14 cellular contexts compared by ENCODE assay signal in the genomic region with DNA sequence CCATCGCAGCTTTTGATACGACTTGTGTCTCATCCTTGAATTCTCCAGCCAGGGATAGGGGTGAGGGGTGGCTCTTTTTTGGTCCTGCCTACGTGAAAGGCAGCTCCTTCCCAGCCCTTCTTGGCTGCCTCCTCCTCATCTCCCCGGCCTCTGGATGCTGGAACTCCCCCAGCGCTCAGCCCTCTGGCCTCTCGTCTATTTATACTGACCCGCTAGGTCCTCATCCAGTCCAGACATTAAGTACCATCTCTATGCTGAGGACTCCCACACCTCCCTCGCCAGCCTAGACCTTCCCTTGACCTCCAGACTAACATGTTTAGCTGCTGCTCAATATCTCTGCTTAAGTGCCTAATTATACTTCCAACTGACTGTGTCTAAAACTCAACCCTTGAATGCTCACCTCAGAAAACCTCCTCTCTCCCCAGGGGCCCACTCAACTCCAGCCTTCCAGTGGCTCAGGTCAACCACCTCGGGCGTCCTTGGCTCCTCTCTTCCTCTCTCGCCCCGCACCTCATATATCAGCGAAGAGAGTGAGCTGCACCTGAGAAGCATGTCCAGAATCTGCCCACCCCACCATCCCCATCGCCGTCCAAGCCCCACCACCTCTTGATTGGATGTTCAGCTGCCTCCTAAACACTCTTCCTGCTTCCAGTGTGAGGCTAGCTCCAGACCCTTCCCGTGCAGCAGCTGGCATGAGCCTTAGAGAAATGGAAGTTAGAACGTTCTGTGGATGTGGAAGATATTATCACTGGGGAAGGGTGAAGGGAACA. TPM values are rescaled to one million over a fixed set of nuclear protein-coding genes. Genes with fewer than 3 reads are reported as not detected.
DNase-seq lines count a peak whose midpoint lies in the region; ATAC-seq and TF ChIP-seq lines count a peak whose summit lies in the region.
"Had no signal": no experiment of that assay in that cellular context is flagged by ENCODE, and none has a peak within 500 bp of the region (broad histone marks: within the 10 kb centered on the region; RNA-seq: fewer than 3 reads in every experiment).

No MANE protein-coding gene starts in this region.

- H3K4me3 Mint-ChIP-seq in T-helper 2 cell treated with Interferon-gamma antibody and Interleukin-4, amounts not matched to agents 5 μg/mL and 100 μg/mL, for 36 hours = peak overlapping the region; percentile 94
- peak overlapping the region; percentile 95 to 96 for H3K4me3 Mint-ChIP-seq in activated T-cell treated with anti-CD3 and anti-CD28 coated beads, Interleukin-2, amount 50 U/mL, for 72 hours

- H3K27me3 ChIP-seq in right cardiac atrium (ENCODE audit: control insufficient read depth, insufficient read depth) = no peaks in the 10 kb centered on the region
- no peaks in the 10 kb centered on the region for H3K27me3 ChIP-seq in stomach
- H3K27me3 ChIP-seq in colonic mucosa = no peaks in the 10 kb centered on the region
- H3K27me3 ChIP-seq: right lobe of liver had no signal

- H3K4me3 ChIP-seq in right cardiac atrium (ENCODE audit: low read length) = peak overlapping the region; percentile 1
- H3K4me3 ChIP-seq in stomach = no peak overlapping the region
- no peak overlapping the region for H3K4me3 ChIP-seq in colonic mucosa
- H3K4me3 ChIP-seq: A549, right lobe of liver had no signal

- TF ChIP-seq CTCF in stomach (IDR thresholded peaks at IDR 0.05) (no peak), colonic mucosa (IDR thresholded peaks at IDR 0.05) (no peak)

- H3K36me3 Mint-ChIP-seq in T-helper 2 cell treated with Interferon-gamma antibody and Interleukin-4, amounts not matched to agents 5 μg/mL and 100 μg/mL, for 36 hours (ENCODE audit: low read depth) = peaks cover 3% of the 10 kb centered on the region
- no peaks in the 10 kb centered on the region for H3K36me3 Mint-ChIP-seq in activated T-cell treated with anti-CD3 and anti-CD28 coated beads, Interleukin-2, amount 50 U/mL, for 72 hours (ENCODE audit: insufficient read depth in 2 of 2)

- no peak overlapping the region for H3K9ac ChIP-seq in colonic mucosa (ENCODE audit: low read depth in 2 of 2, low read length in 2 of 2)

- 56% methylated on average over 17 of the region's 17 CpGs for WGBS in right cardiac atrium
- WGBS in stomach, 5 donors = 70 to 83% (median 79%) methylated on average over 17 of the region's 17 CpGs

- no peaks in the 10 kb centered on the region for H3K9me3 ChIP-seq in right cardiac atrium (ENCODE audit: control insufficient read depth, low read length)
- H3K9me3 ChIP-seq in stomach = no peaks in the 10 kb centered on the region
- no peaks in the 10 kb centered on the region for H3K9me3 ChIP-seq in colonic mucosa
- H3K9me3 ChIP-seq: A549, right lobe of liver had no signal

- H3K27ac ChIP-seq in right cardiac atrium (ENCODE audit: low read length) (peak overlapping the region; percentile 97), stomach (peak overlapping the region; percentile 18 to 67 (median 54)), colonic mucosa (no peak overlapping the region)
- H3K27ac ChIP-seq: A549, right lobe of liver had no signal

- DNase-seq in T-helper 2 cell treated with Interferon-gamma antibody and Interleukin-4, amounts not matched to agents 5 μg/mL and 100 μg/mL, for 36 hours (ENCODE audit: low spot score) = no peak
- DNase-seq in T-helper 2 cell (no peak), right cardiac atrium (peak; percentile 62 to 85 (median 82)), stomach (no peak), colonic mucosa (no peak)
- no peak for DNase-seq in activated T-cell treated with anti-CD3 and anti-CD28 coated beads, Interleukin-2, amount 50 U/mL, for 72 hours
- DNase-seq in stimulated activated naive CD4-positive, alpha-beta T cell treated with Interleukin-2 at 50 U/mL for 16 hours (lab: John Stamatoyannopoulos, UW) = no peak
- DNase-seq: NCI-H1436, right lobe of liver had no signal

- H3K27ac Mint-ChIP-seq in T-helper 2 cell treated with Interferon-gamma antibody and Interleukin-4, amounts not matched to agents 5 μg/mL and 100 μg/mL, for 36 hours = peak overlapping the region; percentile 96
- H3K27ac Mint-ChIP-seq in activated T-cell treated with anti-CD3 and anti-CD28 coated beads, Interleukin-2, amount 50 U/mL, for 72 hours = peak overlapping the region; percentile 99

- TF ChIP-seq EP300 in stomach (IDR thresholded peaks at IDR 0.05) = no peak

- no peaks in the 10 kb centered on the region for H3K27me3 Mint-ChIP-seq in T-helper 2 cell treated with Interferon-gamma antibody and Interleukin-4, amounts not matched to agents 5 μg/mL and 100 μg/mL, for 36 hours (ENCODE audit: low read depth)
- no peaks in the 10 kb centered on the region for H3K27me3 Mint-ChIP-seq in activated T-cell treated with anti-CD3 and anti-CD28 coated beads, Interleukin-2, amount 50 U/mL, for 72 hours (ENCODE audit: low read depth)

- no peak for ATAC-seq in activated T-cell treated with anti-CD3 and anti-CD28 coated beads, Interleukin-2, amount 50 U/mL, for 72 hours (replicated peaks in 1 of 2)
- ATAC-seq in right cardiac atrium = peak; percentile 60 to 61
- no peak for ATAC-seq in HG03565 (IDR thresholded peaks at IDR 0.05; ENCODE audit: unreplicated experiment)

- TF ChIP-seq POLR2A in stomach (IDR thresholded peaks at IDR 0.05) = no peak

- H3K4me1 ChIP-seq in right cardiac atrium (ENCODE audit: control insufficient read depth, insufficient read depth, low read length) (peaks cover 22% of the 10 kb centered on the region), stomach (peaks cover 21 to 63% (median 22%) of the 10 kb centered on the region in 4 donors), colonic mucosa (no peaks in the 10 kb centered on the region)
- H3K4me1 ChIP-seq: A549, right lobe of liver had no signal

- intact Hi-C loops in right cardiac atrium (cut with DNase I) (loop anchor here in 2 of 4 donors (10.0 kb wide), 1 partner anchor 99 kb away; the partner anchor contains the start of gene CLIP4 (in 2 of the 2)), stomach (cut with DNase I; ENCODE audit: low total_unique reads) (no loop called here), colonic mucosa (cut with DNase I) (no loop called here)

- no peaks in the 10 kb centered on the region for H3K9me3 Mint-ChIP-seq in T-helper 2 cell treated with Interferon-gamma antibody and Interleukin-4, amounts not matched to agents 5 μg/mL and 100 μg/mL, for 36 hours
- no peaks in the 10 kb centered on the region for H3K9me3 Mint-ChIP-seq in activated T-cell treated with anti-CD3 and anti-CD28 coated beads, Interleukin-2, amount 50 U/mL, for 72 hours

- H3K36me3 ChIP-seq in stomach (no peaks in the 10 kb centered on the region), colonic mucosa (no peaks in the 10 kb centered on the region)
- H3K36me3 ChIP-seq: right lobe of liver had no signal

- H3K4me1 Mint-ChIP-seq in T-helper 2 cell treated with Interferon-gamma antibody and Interleukin-4, amounts not matched to agents 5 μg/mL and 100 μg/mL, for 36 hours (ENCODE audit: low read depth) = peaks cover 56% of the 10 kb centered on the region
- peaks cover 58% of the 10 kb centered on the region for H3K4me1 Mint-ChIP-seq in activated T-cell treated with anti-CD3 and anti-CD28 coated beads, Interleukin-2, amount 50 U/mL, for 72 hours (ENCODE audit: low read depth)

RNA-seq across cellular contexts. Expression of gene TOGARAM2, which starts 34.8 kb away (rescaled TPM):
- total RNA-seq in activated T-cell treated with anti-CD3 and anti-CD28 coated beads, Interleukin-2, amount 50 U/mL, for 72 hours = 1 to 10 TPM; 4.0 to 4.3 TPM
- total RNA-seq in right cardiac atrium (10 to 100 TPM; 13.6 to 29.5 (median 26.0) TPM), stomach (1 to 10 TPM in 2 of 5 donors, under 1 TPM in 2, not detected in 1; 0.43 to 3.5 (median 1.00) TPM), colonic mucosa (under 1 TPM; 0.24 to 0.59 TPM)
- polyA plus RNA-seq in right cardiac atrium (17.4 TPM), stomach (1 to 10 TPM in 1 of 3 donors, under 1 TPM in 2; 0.56 to 1.2 (median 0.80) TPM)
- total RNA-seq: dermis blood vessel endothelial cell had no signal

RNA-seq across cellular contexts. Expression of gene PCARE, which starts 58.4 kb away (rescaled TPM):
- not detected for total RNA-seq in activated T-cell treated with anti-CD3 and anti-CD28 coated beads, Interleukin-2, amount 50 U/mL, for 72 hours
- 1 to 10 TPM in 3 of 4 donors, under 1 TPM in 1; 0.47 to 5.3 (median 2.4) TPM for total RNA-seq in right cardiac atrium
- polyA plus RNA-seq in right cardiac atrium = 1.1 TPM
- 1 to 10 TPM in 1 of 5 donors, not detected in 4; 2.9 TPM for total RNA-seq in stomach
- under 1 TPM in 2 of 3 donors, not detected in 1; 0.06 to 0.08 TPM for polyA plus RNA-seq in stomach
- not detected for total RNA-seq in colonic mucosa
- total RNA-seq: dermis blood vessel endothelial cell, frontal cortex, left lobe of liver, right lobe of liver had no signal
- polyA plus RNA-seq: A549 had no signal

Comparison
In these comparisons a context has a peak if more than half of its experiments do, and no peak if none do; other contexts are left out.
1. DNase-seq: peak in right cardiac atrium (3 of 3); none in T-helper 2 cell treated with Interferon-gamma antibody and Interleukin-4, amounts not matched to agents 5 μg/mL and 100 μg/mL, for 36 hours (single experiment), T-helper 2 cell (0 of 5), activated T-cell treated with anti-CD3 and anti-CD28 coated beads, Interleukin-2, amount 50 U/mL, for 72 hours (0 of 2), stomach (single experiment), colonic mucosa (single experiment) and stimulated activated naive CD4-positive, alpha-beta T cell treated with Interleukin-2 at 50 U/mL for 16 hours (single experiment).
2. ATAC-seq: peak in right cardiac atrium (2 of 2); none in activated T-cell treated with anti-CD3 and anti-CD28 coated beads, Interleukin-2, amount 50 U/mL, for 72 hours (0 of 2) and HG03565 (single experiment).